23 cellular contexts compared by ENCODE assay signal in genomic region chr12:60874091-60874490, GRCh38.
"Had no signal": no experiment of that assay in that cellular context is flagged by ENCODE, and none has a peak within 500 bp of the region (broad histone marks: within the 10 kb centered on the region; RNA-seq: fewer than 3 reads in every experiment).

No MANE protein-coding gene starts in this region.

- H3K9me3 ChIP-seq: gastrocnemius medialis, lower lobe of right lung had no signal

- H3K4me1 ChIP-seq: esophagus squamous epithelium, gastrocnemius medialis, heart right ventricle, left lung, lower lobe of right lung had no signal

- H3K27ac ChIP-seq: coronary artery, dorsolateral prefrontal cortex, epithelial cell of prostate, esophagus squamous epithelium, gastrocnemius medialis, heart right ventricle, left lung, lower lobe of right lung had no signal

- H3K36me3 ChIP-seq: esophagus squamous epithelium, gastrocnemius medialis, heart right ventricle, left lung, lower lobe of right lung had no signal

- ATAC-seq: esophagus mucosa, gastrocnemius medialis, heart right ventricle, left cardiac atrium, left lung, left ventricle myocardium superior, lower lobe of right lung, mucosa of descending colon had no signal

- H3K27me3 ChIP-seq: dorsolateral prefrontal cortex, esophagus squamous epithelium, gastrocnemius medialis, heart right ventricle, left lung had no signal

- H3K4me3 ChIP-seq: coronary artery, dorsolateral prefrontal cortex, esophagus squamous epithelium, gastrocnemius medialis, heart right ventricle, left lung, lower lobe of right lung, mucosa of descending colon had no signal

- DNase-seq: dermis blood vessel endothelial cell; dorsolateral prefrontal cortex; effector CD4-positive, alpha-beta T cell; effector memory CD4-positive, alpha-beta T cell; endodermal cell; erythroblast; esophagus squamous epithelium; foreskin fibroblast; foreskin melanocyte; gastrocnemius medialis; glutamatergic neuron; head of caudate nucleus; heart right ventricle; hippocampal formation; left cardiac atrium; left lung; left ventricle myocardium superior; lower lobe of right lung; mucosa of descending colon; naive B cell had no signal
